In genomic region chr7:112763996-112764395, GRCh38 we compare ENCODE assay signal across 29 cellular contexts.
"Had no signal": no experiment of that assay in that cellular context is flagged by ENCODE, and none has a peak within 500 bp of the region (broad histone marks: within the 10 kb centered on the region; RNA-seq: fewer than 3 reads in every experiment).

No MANE protein-coding gene starts in this region.

- H3K4me1 Mint-ChIP-seq: brain; stimulated activated memory B cell treated with anti-CD40 and anti-IgM and Interleukin-4, amounts not matched to agents 10 μg/mL and 1 μg/mL and 100 μg/mL, for 72 hours; stimulated activated naive CD8-positive, alpha-beta T cell treated with anti-CD3 and anti-CD28 coated beads, Interleukin-15, amount 100 ng/mL, for 72 hours had no signal

- H3K4me3 Mint-ChIP-seq: activated CD4-positive, alpha-beta T cell treated with anti-CD3 and anti-CD28 coated beads, Interleukin-2, amount 10 ng/mL, durations not matched to agents 24 days and 14 days; activated CD8-positive, alpha-beta T cell treated with anti-CD3 and anti-CD28 coated beads for 36 hours; activated naive CD8-positive, alpha-beta T cell; activated T-cell treated with anti-CD3 and anti-CD28 coated beads, Interleukin-2, amount 50 U/mL, for 72 hours; brain; stimulated activated memory B cell treated with anti-CD40 and anti-IgM and Interleukin-4, amounts not matched to agents 10 μg/mL and 1 μg/mL and 100 μg/mL, for 72 hours; stimulated activated naive CD8-positive, alpha-beta T cell treated with anti-CD3 and anti-CD28 coated beads, Interleukin-15, amount 100 ng/mL, for 72 hours; type B pancreatic cell had no signal

- FAIRE-seq: keratinocyte, TTC549 had no signal

- ATAC-seq: activated CD8-positive, alpha-beta T cell treated with anti-CD3 and anti-CD28 coated beads for 36 hours; activated T-cell treated with anti-CD3 and anti-CD28 coated beads, Interleukin-2, amount 50 U/mL, for 72 hours; gastrocnemius medialis; left cardiac atrium; mucosa of descending colon; pancreas; sciatic nerve; stimulated activated memory B cell treated with anti-CD40 and anti-IgM and Interleukin-4, amounts not matched to agents 10 μg/mL and 1 μg/mL and 100 μg/mL, for 72 hours; stimulated activated naive CD8-positive, alpha-beta T cell treated with anti-CD3 and anti-CD28 coated beads, Interleukin-15, amount 100 ng/mL, for 72 hours had no signal

- H3K9me3 Mint-ChIP-seq: activated CD4-positive, alpha-beta T cell treated with anti-CD3 and anti-CD28 coated beads, Interleukin-2, amount 10 ng/mL, durations not matched to agents 24 days and 14 days; activated CD8-positive, alpha-beta T cell treated with anti-CD3 and anti-CD28 coated beads for 36 hours; activated T-cell treated with anti-CD3 and anti-CD28 coated beads, Interleukin-2, amount 50 U/mL, for 72 hours; brain; stimulated activated memory B cell treated with anti-CD40 and anti-IgM and Interleukin-4, amounts not matched to agents 10 μg/mL and 1 μg/mL and 100 μg/mL, for 72 hours; stimulated activated naive CD8-positive, alpha-beta T cell treated with anti-CD3 and anti-CD28 coated beads, Interleukin-15, amount 100 ng/mL, for 72 hours; type B pancreatic cell had no signal

- DNase-seq: activated CD4-positive, alpha-beta T cell treated with anti-CD3 and anti-CD28 coated beads, Interleukin-2, amount 10 ng/mL, durations not matched to agents 24 days and 14 days; activated CD4-positive, CD25-positive, alpha-beta regulatory T cell treated with anti-CD3 and anti-CD28 coated beads, Interleukin-2, amount 50 U/mL, for 72 hours; activated CD8-positive, alpha-beta T cell treated with anti-CD3 and anti-CD28 coated beads for 36 hours; activated effector memory CD4-positive, alpha-beta T cell treated with Interleukin-2 at 50 U/mL for 16 hours; activated naive CD4-positive, alpha-beta T cell treated with Interleukin-2 at 50 U/mL for 16 hours; activated T-cell treated with anti-CD3 and anti-CD28 coated beads for 4 hours; activated T-cell treated with anti-CD3 and anti-CD28 coated beads, Interleukin-2, amount 50 U/mL, for 72 hours; esophagus squamous epithelium; gastrocnemius medialis; left cardiac atrium; left ventricle myocardium superior; mucosa of descending colon; pancreas; retina; stimulated activated CD4-positive, alpha-beta T cell treated with anti-CD3 and anti-CD28 coated beads, Interleukin-12 subunit alpha, Interleukin-12 subunit beta, amount 100 ng/mL, for 4 hours; stimulated activated CD4-positive, alpha-beta T cell treated with anti-CD3 and anti-CD28 coated beads, Interleukin-4, amount 100 ng/mL, for 1 hour; stimulated activated naive CD8-positive, alpha-beta T cell treated with anti-CD3 and anti-CD28 coated beads, Interleukin-15, amount 100 ng/mL, for 72 hours; substantia nigra; T-helper 1 cell; T-helper 9 cell; uterus; WERI-Rb-1 had no signal

- H3K27me3 Mint-ChIP-seq: activated CD4-positive, alpha-beta T cell treated with anti-CD3 and anti-CD28 coated beads, Interleukin-2, amount 10 ng/mL, durations not matched to agents 24 days and 14 days; activated CD8-positive, alpha-beta T cell treated with anti-CD3 and anti-CD28 coated beads for 36 hours; activated naive CD8-positive, alpha-beta T cell; brain; stimulated activated memory B cell treated with anti-CD40 and anti-IgM and Interleukin-4, amounts not matched to agents 10 μg/mL and 1 μg/mL and 100 μg/mL, for 72 hours; stimulated activated naive CD8-positive, alpha-beta T cell treated with anti-CD3 and anti-CD28 coated beads, Interleukin-15, amount 100 ng/mL, for 72 hours; type B pancreatic cell had no signal

- H3K27ac Mint-ChIP-seq: activated CD4-positive, alpha-beta T cell treated with anti-CD3 and anti-CD28 coated beads, Interleukin-2, amount 10 ng/mL, durations not matched to agents 24 days and 14 days; activated CD8-positive, alpha-beta T cell treated with anti-CD3 and anti-CD28 coated beads for 36 hours; activated naive CD8-positive, alpha-beta T cell; activated T-cell treated with anti-CD3 and anti-CD28 coated beads, Interleukin-2, amount 50 U/mL, for 72 hours; brain; stimulated activated memory B cell treated with anti-CD40 and anti-IgM and Interleukin-4, amounts not matched to agents 10 μg/mL and 1 μg/mL and 100 μg/mL, for 72 hours; type B pancreatic cell had no signal
